8 cellular contexts compared by ENCODE assay signal in genomic region chr12:112198120-112198733, GRCh38.
DNase-seq lines count a peak whose midpoint lies in the region; ATAC-seq, FAIRE-seq and TF ChIP-seq lines count a peak whose summit lies in the region.

No MANE protein-coding gene starts in this region.

- peaks cover 22% of the 10 kb centered on the region for H3K36me3 Mint-ChIP-seq in WTC11

- no peak for TF ChIP-seq POLR2A in GM12892 (IDR thresholded peaks at IDR 0.05; ENCODE audit: low read depth, low read length)

- H3K27ac ChIP-seq in A673 (ENCODE audit: low read depth, low read length, poor library complexity, severe bottlenecking) (no peak overlapping the region), colonic mucosa (no peak overlapping the region), lung (ENCODE audit: low read depth in 1 of 2, low read length in 1 of 2) (no peak overlapping the region)

- H3K4me1 ChIP-seq in A673 (ENCODE audit: insufficient read depth, low read length, poor library complexity, severe bottlenecking): no peaks in the 10 kb centered on the region
- no peaks in the 10 kb centered on the region for H3K4me1 ChIP-seq in colonic mucosa
- H3K4me1 ChIP-seq in lung (ENCODE audit: control insufficient read depth in 2 of 2, insufficient read depth in 2 of 2, low read length in 2 of 2): no peaks in the 10 kb centered on the region

- H3K4me3 Mint-ChIP-seq in WTC11: no peak overlapping the region

- WGBS in lung, 2 donors: 84 to 86% methylated on average over 9 of the region's 9 CpGs

- H3K4me3 ChIP-seq in A673 (ENCODE audit: low read depth, low read length, poor library complexity, severe bottlenecking) (no peak overlapping the region), colonic mucosa (no peak overlapping the region), lung (no peak overlapping the region)

- intact Hi-C loops in A673 (cut with micrococcal nuclease; ENCODE audit: unreplicated experiment) (loop anchor here (1.0 kb wide), 1 partner anchor 189 kb away; no protein-coding TSS in a partner anchor), colonic mucosa (cut with DNase I) (loop anchor here (5.0 kb wide), 1 partner anchor 189 kb away; no protein-coding TSS in a partner anchor)

- H3K4me1 Mint-ChIP-seq in WTC11: peaks cover 2% of the 10 kb centered on the region; the same call in 1 of the 2 replicates

- peak; percentile 44 for FAIRE-seq in GM12892 (lab: Jason Lieb, UNC)

- no peaks in the 10 kb centered on the region for H3K9me3 Mint-ChIP-seq in WTC11

- peak overlapping the region; percentile 86 for H3K27ac Mint-ChIP-seq in WTC11

- peak; percentile 76 for DNase-seq in A673 (ENCODE audit: low spot score)
- peak; percentile 52 for DNase-seq in GM12892 (ENCODE audit: insufficient read length)
- DNase-seq in NCI-H2171 (lab: John Stamatoyannopoulos, UW): peak; percentile 17
- peak; percentile 87 for DNase-seq in WTC11 (ENCODE audit: low spot score)
- DNase-seq in colonic mucosa: peak; percentile 48
- peak; percentile 47 for DNase-seq in lung (ENCODE audit: low spot score)
- peak; percentile 2 to 5 for DNase-seq in stimulated activated CD8-positive, alpha-beta memory T cell treated with anti-CD3 and anti-CD28 coated beads, Interleukin-7, amount 100 ng/mL, for 4 hours (ENCODE audit: low read depth in 2 of 2)

- H3K27me3 ChIP-seq in A673 (replicated peaks; ENCODE audit: insufficient read depth, low read depth, low read length, poor library complexity): no peaks in the 10 kb centered on the region
- no peaks in the 10 kb centered on the region for H3K27me3 ChIP-seq in colonic mucosa
- H3K27me3 ChIP-seq in lung (ENCODE audit: control insufficient read depth, insufficient read depth): no peaks in the 10 kb centered on the region

- POLR2A ChIA-PET in A673 (lab: Charles Lee; ENCODE audit: low non-redundant PET): interaction anchor here (0.5 kb wide), 1 partner anchor 200 kb away, joined by 5 read pairs; no protein-coding TSS in a partner anchor
- POLR2A ChIA-PET in WTC11 (lab: Charles Lee): interaction anchor here (0.9 kb wide), 1 partner anchor 189 kb away, joined by 6 read pairs; no protein-coding TSS in a partner anchor

- no peak overlapping the region for H3K9ac ChIP-seq in colonic mucosa (ENCODE audit: low read depth in 2 of 2, low read length in 2 of 2)

- BruUV-seq in A673 (replicated peaks; lab: Mats Ljungman, UMichigan): no TSS peak

- CTCF ChIA-PET in A673 (lab: Charles Lee) (interaction anchor here (0.6 to 2.4 kb wide), 6 partner anchors 10 to 213 kb away, joined by 3 to 33 read pairs (median 6); no protein-coding TSS in a partner anchor), WTC11 (lab: Charles Lee) (interaction anchor here (0.6 to 5.1 kb wide), 65 partner anchors 9 to 795 kb away, joined by 3 to 126 read pairs (median 5); partner anchors contain the start of genes ERP29, PTPN11, TMEM116 and TRAFD1)

- H3K9me3 ChIP-seq in A673 (ENCODE audit: low read depth, low read length, poor library complexity, severe bottlenecking) (no peaks in the 10 kb centered on the region), colonic mucosa (no peaks in the 10 kb centered on the region), lung (ENCODE audit: control insufficient read depth in 2 of 2, insufficient read depth in 1 of 2, low read length in 1 of 2) (no peaks in the 10 kb centered on the region)

- H3K27me3 Mint-ChIP-seq in WTC11 (ENCODE audit: low read depth): no peaks in the 10 kb centered on the region

- ATAC-seq in WTC11 (peak; percentile 100), lung (ENCODE audit: insufficient read depth, low FRiP score) (no peak), HG03280 (IDR thresholded peaks at IDR 0.05; ENCODE audit: unreplicated experiment) (no peak)

- H3K36me3 ChIP-seq in A673 (ENCODE audit: insufficient read depth, low read length, poor library complexity, severe bottlenecking) (peaks cover 16% of the 10 kb centered on the region), colonic mucosa (peaks cover 8% of the 10 kb centered on the region), lung (ENCODE audit: control insufficient read depth in 2 of 2, insufficient read depth in 2 of 2, low read length in 2 of 2) (peaks cover 0 to 33% of the 10 kb centered on the region in 2 donors)

- TF ChIP-seq CTCF in A673 (conservative IDR thresholded peaks at IDR 0.05; ENCODE audit: low read depth, low read length) (peak; percentile 76), WTC11 (IDR thresholded peaks at IDR 0.05) (peak; percentile 71), colonic mucosa (IDR thresholded peaks at IDR 0.05) (peak; percentile 20), lung (IDR thresholded peaks at IDR 0.05; ENCODE audit: control extremely low read depth, extremely low read depth) (no peak)

TF ChIP-seq in WTC11, 78 proteins besides CTCF, POLR2A, EP300 and RAD21:
- no peak for TF ChIP-seq MLX (CRISPR knock-in tag; IDR thresholded peaks at IDR 0.05)

Comparison
In these comparisons a context has a peak if more than half of its experiments do, and no peak if none do; other contexts are left out.
1. DNase-seq: peak in every context shown above with its lines; median percentile 87 in WTC11; 76 in A673; 52 in GM12892; 48 in colonic mucosa; 47 in lung; 17 in NCI-H2171; 4 in stimulated activated CD8-positive, alpha-beta memory T cell treated with anti-CD3 and anti-CD28 coated beads, Interleukin-7, amount 100 ng/mL, for 4 hours.